27 cellular contexts compared by ENCODE assay signal in the genomic region with DNA sequence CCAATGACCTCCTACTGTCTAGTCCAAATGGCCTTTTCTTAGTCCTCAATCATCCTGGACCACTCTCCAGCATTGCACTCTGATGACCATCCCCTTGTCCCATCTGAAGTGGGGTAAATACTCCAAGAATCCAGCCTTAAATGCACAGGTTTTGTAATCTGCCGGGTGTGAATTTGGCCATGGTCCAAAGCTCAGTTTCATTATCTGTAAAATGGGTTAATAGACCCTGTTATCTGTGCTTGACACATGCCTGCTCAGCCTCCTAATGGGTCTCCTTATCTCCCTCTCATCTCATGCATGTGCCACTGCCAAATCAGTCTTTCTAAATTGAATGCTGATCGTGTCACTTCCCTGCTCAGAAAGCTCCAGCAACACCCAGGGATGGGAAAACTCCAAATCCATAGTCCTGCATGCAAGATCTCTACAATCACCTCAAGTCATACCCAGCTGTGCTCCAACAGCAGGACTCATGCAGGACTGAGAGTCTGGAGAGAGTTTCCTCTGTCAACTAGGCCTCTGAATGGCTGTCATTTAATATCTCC. TPM values are rescaled to one million over a fixed set of nuclear protein-coding genes. Genes with fewer than 3 reads are reported as not detected.
DNase-seq lines count a peak whose midpoint lies in the region; ATAC-seq and TF ChIP-seq lines count a peak whose summit lies in the region.
"Had no signal": no experiment of that assay in that cellular context is flagged by ENCODE, and none has a peak within 500 bp of the region (broad histone marks: within the 10 kb centered on the region; RNA-seq: fewer than 3 reads in every experiment).

No MANE protein-coding gene starts in this region.

- no peak overlapping the region for H2AFZ ChIP-seq in SK-N-SH (ENCODE audit: low read depth)

- no peaks in the 10 kb centered on the region for H3K27me3 ChIP-seq in SK-N-SH (ENCODE audit: insufficient read depth)
- no peaks in the 10 kb centered on the region for H3K27me3 ChIP-seq in endodermal cell (ENCODE audit: control insufficient read depth, insufficient read depth, low read length, poor library complexity, severe bottlenecking)
- no peaks in the 10 kb centered on the region for H3K27me3 ChIP-seq in right atrium auricular region
- H3K27me3 ChIP-seq: BLaER1 treated with 17β-estradiol and CSF1 and Interleukin-3, amounts not matched to agents 10 nM and 100 nM had no signal

- no peak overlapping the region for H3K4me3 ChIP-seq in SK-N-SH (ENCODE audit: low read depth in 2 of 2, low read length in 1 of 2)
- H3K4me3 ChIP-seq in HEK293 (ENCODE audit: low read depth, low read length) = no peak overlapping the region
- no peak overlapping the region for H3K4me3 ChIP-seq in endodermal cell (ENCODE audit: low read length)
- H3K4me3 ChIP-seq in right atrium auricular region = no peak overlapping the region
- H3K4me3 ChIP-seq: A549; BLaER1 treated with 17β-estradiol and CSF1 and Interleukin-3, amounts not matched to agents 10 nM and 100 nM; GM12878 had no signal

- H3K36me3 Mint-ChIP-seq in endodermal cell (ENCODE audit: low read depth) = peaks cover 2% of the 10 kb centered on the region
- H3K36me3 Mint-ChIP-seq: CD8-positive, alpha-beta T cell had no signal

- TF ChIP-seq CTCF in SK-N-SH (IDR thresholded peaks at IDR 0.05) (no peak), HEK293 (tag by site-specific recombination; IDR thresholded peaks at IDR 0.05) (no peak), endodermal cell (conservative IDR thresholded peaks at IDR 0.05) (no peak), right atrium auricular region (IDR thresholded peaks at IDR 0.05) (no peak)

- no peak for TF ChIP-seq RAD21 in SK-N-SH (IDR thresholded peaks at IDR 0.05; ENCODE audit: low read length)

- H3K27ac ChIP-seq in SK-N-SH (ENCODE audit: low read depth in 2 of 2, low read length in 1 of 2) (no peak overlapping the region), HEK293 (ENCODE audit: extremely low read depth, low read depth, low read length) (no peak overlapping the region), endodermal cell (ENCODE audit: low read depth, low read length) (no peak overlapping the region), right atrium auricular region (no peak overlapping the region)
- H3K27ac ChIP-seq: 22Rv1; A549; BLaER1 treated with 17β-estradiol and CSF1 and Interleukin-3, amounts not matched to agents 10 nM and 100 nM; C4-2B had no signal

- no peaks in the 10 kb centered on the region for H3K79me2 ChIP-seq in SK-N-SH (ENCODE audit: insufficient read depth)

- H3K4me2 ChIP-seq in SK-N-SH = no peak overlapping the region
- H3K4me2 ChIP-seq: A549; BLaER1 treated with 17β-estradiol and CSF1 and Interleukin-3, amounts not matched to agents 10 nM and 100 nM had no signal

- CTCF ChIA-PET in SK-N-SH (lab: Yijun Ruan, JAX) (interaction anchor here (0.8 to 2.0 kb wide), 5 partner anchors 13 to 88 kb away, joined by 3 to 5 read pairs (median 3); no protein-coding TSS in a partner anchor), HEK293 (lab: Yijun Ruan, JAX) (interaction anchor here (0.9 kb wide), 1 partner anchor 175 kb away, joined by 4 read pairs; no protein-coding TSS in a partner anchor)

- H3K27ac Mint-ChIP-seq in endodermal cell = no peak overlapping the region
- H3K27ac Mint-ChIP-seq: B cell; CD4-positive, alpha-beta T cell; CD8-positive, alpha-beta T cell had no signal

- H3K27me3 Mint-ChIP-seq in endodermal cell (ENCODE audit: insufficient read depth) = peaks cover 9% of the 10 kb centered on the region

- no peaks in the 10 kb centered on the region for H4K20me1 ChIP-seq in SK-N-SH (ENCODE audit: insufficient read depth)
- H4K20me1 ChIP-seq: BLaER1 treated with 17β-estradiol and CSF1 and Interleukin-3, amounts not matched to agents 10 nM and 100 nM had no signal

- H3K9ac ChIP-seq in SK-N-SH (no peak overlapping the region), endodermal cell (ENCODE audit: extremely low read depth, low read length, poor library complexity, severe bottlenecking) (no peak overlapping the region)
- H3K9ac ChIP-seq: BLaER1 treated with 17β-estradiol and CSF1 and Interleukin-3, amounts not matched to agents 10 nM and 100 nM had no signal

- POLR2A ChIA-PET in SK-N-SH (lab: Yijun Ruan, JAX) = no interaction called here
- POLR2A ChIA-PET in HEK293 (lab: Yijun Ruan, JAX) = no interaction called here

- ATAC-seq in SK-N-SH treated with all-trans-retinoic acid at 6 μM for 48 hours (no peak), GM19035 (IDR thresholded peaks at IDR 0.05; ENCODE audit: unreplicated experiment) (no peak)
- ATAC-seq: A549; CD8-positive, alpha-beta T cell; GM12878 had no signal

- H3K9me3 ChIP-seq in SK-N-SH (no peaks in the 10 kb centered on the region), HEK293 (ENCODE audit: control insufficient read depth, insufficient read depth, low read depth, low read length) (no peaks in the 10 kb centered on the region), endodermal cell (ENCODE audit: control insufficient read depth, low read length) (no peaks in the 10 kb centered on the region), right atrium auricular region (no peaks in the 10 kb centered on the region)
- H3K9me3 ChIP-seq: A549, Caco-2 had no signal

- DNase-seq in SK-N-SH = peak; percentile 9
- peak; percentile 38 for DNase-seq in SK-N-DZ (ENCODE audit: low spot score)
- peak; percentile 72 for DNase-seq in endodermal cell
- DNase-seq in right atrium auricular region (ENCODE audit: low spot score) = no peak
- DNase-seq in DMS114 treated with DMSO at 0.1 percent for 48 hours (lab: John Stamatoyannopoulos, UW; ENCODE audit: unreplicated experiment) = no peak
- DNase-seq: AML-193; Caco-2; Calu3; CD4-positive, alpha-beta T cell; CD8-positive, alpha-beta T cell; DMS153; DMS53; DMS79; DND-41; EL; GDM1 had no signal

- no peaks in the 10 kb centered on the region for H3K9me2 ChIP-seq in SK-N-SH

- H3K4me3 Mint-ChIP-seq in endodermal cell = no peak overlapping the region
- H3K4me3 Mint-ChIP-seq: B cell; CD4-positive, alpha-beta T cell; CD8-positive, alpha-beta T cell had no signal

- peaks cover 29% of the 10 kb centered on the region for H3K4me1 Mint-ChIP-seq in endodermal cell
- H3K4me1 Mint-ChIP-seq: B cell had no signal

- H3K9me3 Mint-ChIP-seq in endodermal cell = no peaks in the 10 kb centered on the region
- H3K9me3 Mint-ChIP-seq: CD4-positive, alpha-beta T cell; CD8-positive, alpha-beta T cell had no signal

- no peak for TF ChIP-seq EP300 in SK-N-SH (IDR thresholded peaks at IDR 0.05; ENCODE audit: borderline replicate concordance in 1 of 2, low read depth in 1 of 2, low read length in 1 of 2)

- H3K36me3 ChIP-seq in SK-N-SH (replicated peaks in 1 of 2; ENCODE audit: control insufficient read depth in 1 of 2, insufficient read depth in 2 of 2, low read length in 1 of 2) (no peaks in the 10 kb centered on the region), HEK293 (ENCODE audit: control insufficient read depth in 2 of 2, insufficient read depth in 1 of 2, low read length in 2 of 2) (no peaks in the 10 kb centered on the region), endodermal cell (ENCODE audit: control insufficient read depth, insufficient read depth, low read length) (peaks cover 37% of the 10 kb centered on the region), right atrium auricular region (no peaks in the 10 kb centered on the region)
- H3K36me3 ChIP-seq: BLaER1 treated with 17β-estradiol and CSF1 and Interleukin-3, amounts not matched to agents 10 nM and 100 nM had no signal

- WGBS in SK-N-SH (ENCODE audit: low lambda C conversion rate) = 16% methylated on average over 2 of the region's 2 CpGs
- 72 to 79% methylated on average over 2 of the region's 2 CpGs for WGBS in endodermal cell (ENCODE audit: insufficient coverage in 1 of 2, insufficient read length in 1 of 2), 2 experiments

- no peaks in the 10 kb centered on the region for H3F3A ChIP-seq in SK-N-SH (replicated peaks; ENCODE audit: insufficient read depth)

- H3K4me1 ChIP-seq in SK-N-SH (ENCODE audit: control insufficient read depth in 1 of 2, insufficient read depth in 2 of 2, low read depth in 1 of 2, low read length in 1 of 2) (peaks cover 0 to 5% of the 10 kb centered on the region in 2 experiments; a peak in 2 of 4 replicates), HEK293 (ENCODE audit: control insufficient read depth, insufficient read depth, low read length) (peaks cover 7% of the 10 kb centered on the region; the same call in 1 of the 2 replicates), endodermal cell (ENCODE audit: control insufficient read depth, insufficient read depth, low read length) (peaks cover 31% of the 10 kb centered on the region), right atrium auricular region (no peaks in the 10 kb centered on the region)
- H3K4me1 ChIP-seq: A549 had no signal

TF ChIP-seq in SK-N-SH, 30 proteins besides CTCF, POLR2A, EP300 and RAD21:
- TF ChIP-seq RCOR1 (IDR thresholded peaks at IDR 0.05; ENCODE audit: low read length) = 0 out of 2 replicates have a peak, but pooled peaks have one; percentile 8
- peak; percentile 44; the same call in 1 of the 2 replicates for TF ChIP-seq GATA2 (CRISPR knock-in tag; IDR thresholded peaks at IDR 0.05)
- TF ChIP-seq YY1 (IDR thresholded peaks at IDR 0.05; ENCODE audit: low read depth) = no peak

TF ChIP-seq in SK-N-SH treated with all-trans-retinoic acid at 6 μM for 48 hours, 23 proteins besides CTCF, POLR2A, EP300 and RAD21 (continues in another document):
- TF ChIP-seq ZFP3 (CRISPR knock-in tag; IDR thresholded peaks at IDR 0.05) = no peak
- TF ChIP-seq OSR1 (CRISPR knock-in tag; IDR thresholded peaks at IDR 0.05) = no peak

TF ChIP-seq in HEK293, 187 proteins besides CTCF, POLR2A, EP300 and RAD21:
- TF ChIP-seq ZBTB17 (tag by site-specific recombination; IDR thresholded peaks at IDR 0.05) (0 out of 2 replicates have a peak, but pooled peaks have one; percentile 10), ZSCAN5A (tag by site-specific recombination; IDR thresholded peaks at IDR 0.05) (no peak)

RNA-seq across cellular contexts. Expression of gene LGR5, which starts 22.3 kb away (rescaled TPM):
- 1.4 and 5.6 TPM in 2 replicates for polyA plus RNA-seq in SK-N-SH (2012; rRNA removed)
- polyA plus RNA-seq in SK-N-SH (2012; cell fraction: cytosol; rRNA removed) = 4.3 and 5.8 TPM in 2 replicates
- 6.3 and 6.5 TPM in 2 replicates for polyA plus RNA-seq in SK-N-SH (2012; cell fraction: nucleus; rRNA removed)
- 0.70 and 1.3 TPM in 2 replicates for polyA plus RNA-seq in SK-N-DZ (2014; cell fraction: cytosol; rRNA removed)
- 1.8 and 3.7 TPM in 2 replicates for polyA plus RNA-seq in SK-N-DZ (2014; cell fraction: nucleus; rRNA removed)
- total RNA-seq in endodermal cell (10 to 100 TPM; 27.2 to 49.9 TPM), right atrium auricular region (under 1 TPM; 0.19 to 0.31 TPM)
- 18.7 TPM for polyA plus RNA-seq in endodermal cell (2013, experiment 1 of 2)
- polyA plus RNA-seq in endodermal cell (2013, experiment 2 of 2) = 18.5 TPM
- total RNA-seq: B cell; CD4-positive, alpha-beta T cell; CD8-positive, alpha-beta T cell; Daoy; G401; GM12878 had no signal
- polyA plus RNA-seq: A549 had no signal

Comparison
In these comparisons a context has a peak if more than half of its experiments do, and no peak if none do; other contexts are left out.
1. DNase-seq: peak in SK-N-SH (single experiment), SK-N-DZ (single experiment) and endodermal cell (single experiment); none in right atrium auricular region (single experiment) and DMS114 treated with DMSO at 0.1 percent for 48 hours (single experiment).
2. RNA of gene LGR5, which starts 22.3 kb away (total RNA-seq): 27.2 to 49.9 TPM in endodermal cell; 0.19 to 0.31 TPM in right atrium auricular region; every median in the first group is over 10 times any median in the second.